ENCODE assay signal across 8 cellular contexts in genomic region chr1:33790577-33790976, GRCh38.
"Had no signal": no experiment of that assay in that cellular context is flagged by ENCODE, and none has a peak within 500 bp of the region (broad histone marks: within the 10 kb centered on the region; RNA-seq: fewer than 3 reads in every experiment).

No MANE protein-coding gene starts in this region.

- H3K4me2 ChIP-seq: GM23338 had no signal

- DNase-seq: H9, HCEC 1CT, IMR-90, KBM-7 had no signal

- H3K4me3 ChIP-seq: GM23338 had no signal

- FAIRE-seq: H1, H54, HTR-8/SVneo had no signal
